In genomic region chr9:94824401-94824800, GRCh38 we compare ENCODE assay signal across 18 cellular contexts.
DNase-seq lines count a peak whose midpoint lies in the region; ATAC-seq and TF ChIP-seq lines count a peak whose summit lies in the region.
"Had no signal": no experiment of that assay in that cellular context is flagged by ENCODE, and none has a peak within 500 bp of the region (broad histone marks: within the 10 kb centered on the region; RNA-seq: fewer than 3 reads in every experiment).

No MANE protein-coding gene starts in this region.

- DNase-seq in left ventricle myocardium inferior (no peak), cardiac septum (ENCODE audit: low spot score) (no peak), left lung (no peak), testis (no peak)
- no peak for DNase-seq in activated T-helper 2 cell treated with anti-CD3 and anti-CD28 coated beads, Interferon-gamma antibody, Interleukin-2, Interleukin-4, amounts not matched to agents 10 μg/mL and 5 μg/mL and 100 μg/mL, durations not matched to agents 14 hours and 24 hours and 36 hours (ENCODE audit: low spot score)
- DNase-seq in activated CD4-positive, alpha-beta T cell treated with anti-CD3 and anti-CD28 coated beads, Interleukin-2, amount 50 U/mL, for 48 hours: no peak
- DNase-seq: CD8-positive, alpha-beta memory T cell; DMS 273 treated with DMSO at 0.1 percent for 48 hours; MM.1S; NCI-H1105; NCI-H187; NCI-H69; NK-92 treated with Interleukin-12 subunit alpha and Interleukin-12 subunit beta, amount 100 ng/mL, for 24 hours; PC-3 had no signal

- H3K4me1 Mint-ChIP-seq in activated T-helper 2 cell treated with anti-CD3 and anti-CD28 coated beads, Interferon-gamma antibody, Interleukin-2, Interleukin-4, amounts not matched to agents 10 μg/mL and 5 μg/mL and 100 μg/mL, durations not matched to agents 14 hours and 24 hours and 36 hours (ENCODE audit: low read depth): peaks cover 9% of the 10 kb centered on the region

- H3K4me1 ChIP-seq in left ventricle myocardium inferior (peaks cover 65% of the 10 kb centered on the region), left lung (peaks cover 3 to 9% of the 10 kb centered on the region in 2 donors), testis (peaks cover 29% of the 10 kb centered on the region)

- H3K4me3 Mint-ChIP-seq in activated T-helper 2 cell treated with anti-CD3 and anti-CD28 coated beads, Interferon-gamma antibody, Interleukin-2, Interleukin-4, amounts not matched to agents 10 μg/mL and 5 μg/mL and 100 μg/mL, durations not matched to agents 14 hours and 24 hours and 36 hours (ENCODE audit: low read depth): no peak overlapping the region
- H3K4me3 Mint-ChIP-seq: CD8-positive, alpha-beta memory T cell had no signal

- H3K27ac ChIP-seq in left ventricle myocardium inferior (replicated peaks): peak overlapping the region; percentile 6
- no peak overlapping the region for H3K27ac ChIP-seq in left lung
- peak overlapping the region; percentile 15 to 65 for H3K27ac ChIP-seq in testis
- H3K27ac ChIP-seq: 22Rv1, BLaER1 had no signal

- no peak for TF ChIP-seq CTCF in left ventricle myocardium inferior (IDR thresholded peaks at IDR 0.05; ENCODE audit: borderline replicate concordance)
- TF ChIP-seq CTCF in left lung (IDR thresholded peaks at IDR 0.05): no peak
- TF ChIP-seq CTCF in testis (IDR thresholded peaks at IDR 0.05): no peak

- H3K4me3 ChIP-seq in left ventricle myocardium inferior (no peak overlapping the region), left lung (no peak overlapping the region), testis (no peak overlapping the region)
- H3K4me3 ChIP-seq: BLaER1 had no signal

- H3K9me3 Mint-ChIP-seq in activated T-helper 2 cell treated with anti-CD3 and anti-CD28 coated beads, Interferon-gamma antibody, Interleukin-2, Interleukin-4, amounts not matched to agents 10 μg/mL and 5 μg/mL and 100 μg/mL, durations not matched to agents 14 hours and 24 hours and 36 hours: no peaks in the 10 kb centered on the region
- H3K9me3 Mint-ChIP-seq: CD8-positive, alpha-beta memory T cell had no signal

- no peak for TF ChIP-seq POLR2A in testis (IDR thresholded peaks at IDR 0.05)

- ATAC-seq in left lung (peak; percentile 42), HG03460 (IDR thresholded peaks at IDR 0.05; ENCODE audit: unreplicated experiment) (no peak), HG03175 (IDR thresholded peaks at IDR 0.05; ENCODE audit: unreplicated experiment) (no peak)
- ATAC-seq: PC-3 had no signal

- no peaks in the 10 kb centered on the region for H3K36me3 ChIP-seq in left ventricle myocardium inferior
- H3K36me3 ChIP-seq in left lung: peaks cover 0 to 6% of the 10 kb centered on the region in 2 donors
- H3K36me3 ChIP-seq in testis (ENCODE audit: low read depth, missing control alignments): no peaks in the 10 kb centered on the region

- peaks cover 4% of the 10 kb centered on the region for H3K36me3 Mint-ChIP-seq in activated T-helper 2 cell treated with anti-CD3 and anti-CD28 coated beads, Interferon-gamma antibody, Interleukin-2, Interleukin-4, amounts not matched to agents 10 μg/mL and 5 μg/mL and 100 μg/mL, durations not matched to agents 14 hours and 24 hours and 36 hours (ENCODE audit: low read depth)

- H3K27me3 Mint-ChIP-seq in activated T-helper 2 cell treated with anti-CD3 and anti-CD28 coated beads, Interferon-gamma antibody, Interleukin-2, Interleukin-4, amounts not matched to agents 10 μg/mL and 5 μg/mL and 100 μg/mL, durations not matched to agents 14 hours and 24 hours and 36 hours (ENCODE audit: low read depth): no peaks in the 10 kb centered on the region
- H3K27me3 Mint-ChIP-seq: CD8-positive, alpha-beta memory T cell had no signal

- intact Hi-C loops in left ventricle myocardium inferior (cut with micrococcal nuclease) (no loop called here), cardiac septum (cut with DNase I) (no loop called here), left lung (cut with DNase I) (no loop called here), testis (cut with DNase I; ENCODE audit: low total_unique reads) (no loop called here)
- intact Hi-C loops in activated T-helper 2 cell treated with anti-CD3 and anti-CD28 coated beads, Interferon-gamma antibody, Interleukin-2, Interleukin-4, amounts not matched to agents 10 μg/mL and 5 μg/mL and 100 μg/mL, durations not matched to agents 14 hours and 24 hours and 36 hours (cut with micrococcal nuclease): no loop called here

- H3K27me3 ChIP-seq in left ventricle myocardium inferior (ENCODE audit: low read depth) (no peaks in the 10 kb centered on the region), left lung (no peaks in the 10 kb centered on the region), testis (no peaks in the 10 kb centered on the region)
- H3K27me3 ChIP-seq: BLaER1 had no signal

- WGBS in testis, 2 donors: 51 to 55% methylated on average over 2 of the region's 2 CpGs

- no peak overlapping the region for H3K27ac Mint-ChIP-seq in activated T-helper 2 cell treated with anti-CD3 and anti-CD28 coated beads, Interferon-gamma antibody, Interleukin-2, Interleukin-4, amounts not matched to agents 10 μg/mL and 5 μg/mL and 100 μg/mL, durations not matched to agents 14 hours and 24 hours and 36 hours

- no peaks in the 10 kb centered on the region for H3K9me3 ChIP-seq in left ventricle myocardium inferior (replicated peaks)
- H3K9me3 ChIP-seq in left lung: no peaks in the 10 kb centered on the region
- no peaks in the 10 kb centered on the region for H3K9me3 ChIP-seq in testis
- H3K9me3 ChIP-seq: BLaER1 had no signal

Comparison
In these comparisons a context has a peak if more than half of its experiments do, and no peak if none do; other contexts are left out.
1. H3K27ac ChIP-seq: peak in left ventricle myocardium inferior (single experiment) and testis (2 of 2); none in left lung (0 of 2).